In genomic region chr7:16958724-16959123, GRCh38 we compare ENCODE assay signal across 34 cellular contexts.
"Had no signal": no experiment of that assay in that cellular context is flagged by ENCODE, and none has a peak within 500 bp of the region (broad histone marks: within the 10 kb centered on the region; RNA-seq: fewer than 3 reads in every experiment).

No MANE protein-coding gene starts in this region.

- H3K27me3 ChIP-seq: body of pancreas, brain microvascular endothelial cell, breast epithelium had no signal

- H3K9me3 ChIP-seq: body of pancreas, breast epithelium had no signal

- H3K4me1 Mint-ChIP-seq: activated B cell treated with CpG ODN at 0.5 μM for 24 hours; activated CD4-positive, alpha-beta T cell treated with anti-CD3 and anti-CD28 coated beads, Interleukin-2, amount 10 ng/mL, durations not matched to agents 24 days and 14 days; activated CD8-positive, alpha-beta memory T cell treated with anti-CD3 and anti-CD28 coated beads, Interleukin-2, amount 10 ng/mL, durations not matched to agents 7 days and 5 days; activated naive CD4-positive, alpha-beta T cell treated with anti-CD3 and anti-CD28 coated beads, Interleukin-2, amount 10 ng/mL, durations not matched to agents 7 days and 5 days; activated naive CD4-positive, alpha-beta T cell treated with anti-CD3 and anti-CD28 coated beads, Interleukin-2, amount 50 U/mL, for 24 hours; activated naive CD8-positive, alpha-beta T cell treated with anti-CD3 and anti-CD28 coated beads, Interleukin-2, amount 10 ng/mL, durations not matched to agents 7 days and 5 days; activated naive CD8-positive, alpha-beta T cell treated with anti-CD3 and anti-CD28 coated beads, Interleukin-2, amount 50 U/mL, for 24 hours had no signal

- H3K4me1 ChIP-seq: body of pancreas, breast epithelium had no signal

- H3K4me3 ChIP-seq: body of pancreas, breast epithelium had no signal

- DNase-seq: activated B cell treated with CpG ODN at 0.5 μM for 24 hours; activated CD4-positive, alpha-beta memory T cell treated with anti-CD3 and anti-CD28 coated beads for 36 hours; activated CD4-positive, alpha-beta T cell treated with anti-CD3 and anti-CD28 coated beads for 4 hours; activated CD4-positive, alpha-beta T cell treated with anti-CD3 and anti-CD28 coated beads, Interleukin-2, amount 10 ng/mL, durations not matched to agents 24 days and 14 days; activated CD4-positive, alpha-beta T cell treated with anti-CD3 and anti-CD28 coated beads, Interleukin-2, amount 50 U/mL, for 1 hour; activated CD4-positive, alpha-beta T cell treated with anti-CD3 and anti-CD28 coated beads, Interleukin-2, amount 50 U/mL, for 4 hours; activated CD4-positive, CD25-positive, alpha-beta regulatory T cell treated with anti-CD3 and anti-CD28 coated beads, Interleukin-2, amount 50 U/mL, for 72 hours; activated CD8-positive, alpha-beta memory T cell treated with anti-CD3 and anti-CD28 coated beads for 24 hours; activated CD8-positive, alpha-beta memory T cell treated with anti-CD3 and anti-CD28 coated beads, Interleukin-2, amount 10 ng/mL, durations not matched to agents 7 days and 5 days; activated CD8-positive, alpha-beta memory T cell treated with anti-CD3 and anti-CD28 coated beads, Interleukin-2, amount 50 U/mL, for 48 hours; activated CD8-positive, alpha-beta T cell treated with anti-CD3 and anti-CD28 coated beads, Interleukin-2, amount 10 ng/mL, durations not matched to agents 7 days and 5 days; activated effector memory CD4-positive, alpha-beta T cell treated with Interleukin-2 at 50 U/mL for 16 hours; activated gamma-delta T cell; activated naive CD4-positive, alpha-beta T cell treated with anti-CD3 and anti-CD28 coated beads, Interleukin-2, amount 10 ng/mL, durations not matched to agents 7 days and 5 days; activated naive CD4-positive, alpha-beta T cell treated with Interleukin-2 at 50 U/mL for 16 hours; activated naive CD8-positive, alpha-beta T cell treated with anti-CD3 and anti-CD28 coated beads, Interleukin-2, amount 10 ng/mL, durations not matched to agents 7 days and 5 days; activated naive CD8-positive, alpha-beta T cell treated with anti-CD3 and anti-CD28 coated beads, Interleukin-2, amount 50 U/mL, for 24 hours; activated T-cell treated with anti-CD3 and anti-CD28 coated beads, Interleukin-2, amount 50 U/mL, for 24 hours; activated T-cell treated with anti-CD3 and anti-CD28 coated beads, Interleukin-2, amount 50 U/mL, for 48 hours; amygdala; anterior cingulate cortex; body of pancreas; brain microvascular endothelial cell; central memory CD4-positive, alpha-beta T cell; T-helper 1 cell; T-helper 2 cell; T-helper 9 cell; WERI-Rb-1 had no signal

- H3K27ac ChIP-seq: body of pancreas, brain microvascular endothelial cell, breast epithelium, WERI-Rb-1 had no signal

- H3K9me3 Mint-ChIP-seq: activated naive CD4-positive, alpha-beta T cell treated with anti-CD3 and anti-CD28 coated beads, Interleukin-2, amount 50 U/mL, for 24 hours; activated T-cell treated with anti-CD3 and anti-CD28 coated beads, Interleukin-2, amount 50 U/mL, for 24 hours; activated T-helper 2 cell treated with anti-CD3 and anti-CD28 coated beads, Interferon-gamma antibody, Interleukin-2, Interleukin-4, amounts not matched to agents 10 μg/mL and 5 μg/mL and 100 μg/mL, durations not matched to agents 14 hours and 24 hours and 36 hours; T-helper 1 cell treated with Interleukin-12 subunit alpha and Interleukin-12 subunit beta and Interleukin-4 antibody, amounts not matched to agents 30 μg/mL and 1 μg/mL, for 36 hours; T-helper 2 cell treated with Interferon-gamma antibody and Interleukin-4, amounts not matched to agents 5 μg/mL and 100 μg/mL, for 36 hours had no signal

- ATAC-seq: activated CD8-positive, alpha-beta memory T cell treated with anti-CD3 and anti-CD28 coated beads, Interleukin-2, amount 10 ng/mL, durations not matched to agents 7 days and 5 days; activated CD8-positive, alpha-beta T cell treated with anti-CD3 and anti-CD28 coated beads, Interleukin-2, amount 10 ng/mL, durations not matched to agents 7 days and 5 days; activated naive CD8-positive, alpha-beta T cell treated with anti-CD3 and anti-CD28 coated beads, Interleukin-2, amount 50 U/mL, for 24 hours; body of pancreas had no signal

- H3K27me3 Mint-ChIP-seq: activated B cell treated with CpG ODN at 0.5 μM for 24 hours; activated CD4-positive, alpha-beta memory T cell treated with anti-CD3 and anti-CD28 coated beads for 36 hours; activated naive CD4-positive, alpha-beta T cell treated with anti-CD3 and anti-CD28 coated beads, Interleukin-2, amount 10 ng/mL, durations not matched to agents 7 days and 5 days; activated naive CD8-positive, alpha-beta T cell had no signal

- H3K36me3 ChIP-seq: brain microvascular endothelial cell, breast epithelium, WERI-Rb-1 had no signal

- H3K36me3 Mint-ChIP-seq: activated naive CD4-positive, alpha-beta T cell treated with anti-CD3 and anti-CD28 coated beads, Interleukin-2, amount 10 ng/mL, durations not matched to agents 7 days and 5 days; activated naive CD4-positive, alpha-beta T cell treated with anti-CD3 and anti-CD28 coated beads, Interleukin-2, amount 50 U/mL, for 24 hours; activated naive CD8-positive, alpha-beta T cell; activated naive CD8-positive, alpha-beta T cell treated with anti-CD3 and anti-CD28 coated beads, Interleukin-2, amount 10 ng/mL, durations not matched to agents 7 days and 5 days had no signal

- H3K27ac Mint-ChIP-seq: activated B cell treated with CpG ODN at 0.5 μM for 24 hours; activated CD4-positive, alpha-beta memory T cell treated with anti-CD3 and anti-CD28 coated beads for 36 hours; activated CD4-positive, alpha-beta T cell treated with anti-CD3 and anti-CD28 coated beads, Interleukin-2, amount 10 ng/mL, durations not matched to agents 24 days and 14 days; activated CD8-positive, alpha-beta memory T cell treated with anti-CD3 and anti-CD28 coated beads, Interleukin-2, amount 10 ng/mL, durations not matched to agents 7 days and 5 days; activated CD8-positive, alpha-beta T cell treated with anti-CD3 and anti-CD28 coated beads, Interleukin-2, amount 10 ng/mL, durations not matched to agents 7 days and 5 days; activated naive CD4-positive, alpha-beta T cell treated with anti-CD3 and anti-CD28 coated beads, Interleukin-2, amount 10 ng/mL, durations not matched to agents 7 days and 5 days; activated naive CD4-positive, alpha-beta T cell treated with anti-CD3 and anti-CD28 coated beads, Interleukin-2, amount 50 U/mL, for 24 hours; activated naive CD8-positive, alpha-beta T cell; activated naive CD8-positive, alpha-beta T cell treated with anti-CD3 and anti-CD28 coated beads, Interleukin-2, amount 10 ng/mL, durations not matched to agents 7 days and 5 days; activated naive CD8-positive, alpha-beta T cell treated with anti-CD3 and anti-CD28 coated beads, Interleukin-2, amount 50 U/mL, for 24 hours; activated T-cell treated with anti-CD3 and anti-CD28 coated beads, Interleukin-2, amount 50 U/mL, for 24 hours; activated T-helper 2 cell treated with anti-CD3 and anti-CD28 coated beads, Interferon-gamma antibody, Interleukin-2, Interleukin-4, amounts not matched to agents 10 μg/mL and 5 μg/mL and 100 μg/mL, durations not matched to agents 14 hours and 24 hours and 36 hours; T-helper 1 cell treated with Interleukin-12 subunit alpha and Interleukin-12 subunit beta and Interleukin-4 antibody, amounts not matched to agents 30 μg/mL and 1 μg/mL, for 36 hours; T-helper 2 cell treated with Interferon-gamma antibody and Interleukin-4, amounts not matched to agents 5 μg/mL and 100 μg/mL, for 36 hours had no signal

- H3K4me3 Mint-ChIP-seq: activated B cell treated with CpG ODN at 0.5 μM for 24 hours; activated CD4-positive, alpha-beta memory T cell treated with anti-CD3 and anti-CD28 coated beads for 36 hours; activated CD4-positive, alpha-beta T cell treated with anti-CD3 and anti-CD28 coated beads, Interleukin-2, amount 10 ng/mL, durations not matched to agents 24 days and 14 days; activated CD8-positive, alpha-beta memory T cell treated with anti-CD3 and anti-CD28 coated beads, Interleukin-2, amount 10 ng/mL, durations not matched to agents 7 days and 5 days; activated CD8-positive, alpha-beta T cell treated with anti-CD3 and anti-CD28 coated beads, Interleukin-2, amount 10 ng/mL, durations not matched to agents 7 days and 5 days; activated naive CD4-positive, alpha-beta T cell treated with anti-CD3 and anti-CD28 coated beads, Interleukin-2, amount 10 ng/mL, durations not matched to agents 7 days and 5 days; activated naive CD4-positive, alpha-beta T cell treated with anti-CD3 and anti-CD28 coated beads, Interleukin-2, amount 50 U/mL, for 24 hours; activated naive CD8-positive, alpha-beta T cell; activated naive CD8-positive, alpha-beta T cell treated with anti-CD3 and anti-CD28 coated beads, Interleukin-2, amount 10 ng/mL, durations not matched to agents 7 days and 5 days; activated naive CD8-positive, alpha-beta T cell treated with anti-CD3 and anti-CD28 coated beads, Interleukin-2, amount 50 U/mL, for 24 hours; activated T-cell treated with anti-CD3 and anti-CD28 coated beads, Interleukin-2, amount 50 U/mL, for 24 hours; T-helper 1 cell treated with Interleukin-12 subunit alpha and Interleukin-12 subunit beta and Interleukin-4 antibody, amounts not matched to agents 30 μg/mL and 1 μg/mL, for 36 hours; T-helper 2 cell treated with Interferon-gamma antibody and Interleukin-4, amounts not matched to agents 5 μg/mL and 100 μg/mL, for 36 hours had no signal
